ENCODE assay signal across 8 cellular contexts in genomic region chr5:31232273-31232888, GRCh38. TPM values are rescaled to one million over a fixed set of nuclear protein-coding genes. Genes with fewer than 3 reads are reported as not detected.
DNase-seq lines count a peak whose midpoint lies in the region; ATAC-seq and TF ChIP-seq lines count a peak whose summit lies in the region.

No MANE protein-coding gene starts in this region.

- H3K36me3 ChIP-seq in GM06990 (ENCODE audit: control insufficient read depth, insufficient read depth, low read length): no peaks in the 10 kb centered on the region
- H3K36me3 ChIP-seq in Karpas-422 (ENCODE audit: insufficient read depth, low read length): no peaks in the 10 kb centered on the region
- H3K36me3 ChIP-seq in suprapubic skin: no peaks in the 10 kb centered on the region

- WGBS in suprapubic skin: 3% methylated on average over 4 of the region's 4 CpGs

- H3K27me3 ChIP-seq in GM06990 (replicated peaks; ENCODE audit: control insufficient read depth, insufficient read depth, low read length): no peaks in the 10 kb centered on the region
- H3K27me3 ChIP-seq in Karpas-422 (ENCODE audit: low read length): no peaks in the 10 kb centered on the region
- H3K27me3 ChIP-seq in suprapubic skin: no peaks in the 10 kb centered on the region

- H3K9me3 ChIP-seq in Karpas-422 (ENCODE audit: low read length) (no peaks in the 10 kb centered on the region), suprapubic skin (no peaks in the 10 kb centered on the region)

- TF ChIP-seq CTCF in GM06990 (IDR thresholded peaks at IDR 0.05; ENCODE audit: insufficient read depth, low read length, poor library complexity, severe bottlenecking) (peak; percentile 70), omental fat pad (IDR thresholded peaks at IDR 0.05) (no peak), suprapubic skin (IDR thresholded peaks at IDR 0.05) (peak in 1 of 2 donors; percentile 40)

- H3K4me2 ChIP-seq in Karpas-422 (ENCODE audit: low read depth, low read length, poor library complexity, severe bottlenecking): no peak overlapping the region

- H3K4me1 ChIP-seq in Karpas-422 (ENCODE audit: low read length): no peaks in the 10 kb centered on the region
- H3K4me1 ChIP-seq in suprapubic skin: no peaks in the 10 kb centered on the region

- no peak for DNase-seq in GM06990 (ENCODE audit: extremely low read depth, insufficient read length)
- peak; percentile 85 for DNase-seq in Karpas-422
- peak; percentile 42 for DNase-seq in RPMI8226
- peak; percentile 49 for DNase-seq in fibroblast of gingiva (ENCODE audit: low read depth)
- no peak for DNase-seq in omental fat pad (ENCODE audit: low spot score)
- no peak for DNase-seq in activated naive CD4-positive, alpha-beta T cell treated with Interleukin-2 at 50 U/mL for 16 hours
- no peak for DNase-seq in suprapubic skin (ENCODE audit: low spot score in 2 of 2)

- ATAC-seq in GM21786 (IDR thresholded peaks at IDR 0.05; ENCODE audit: unreplicated experiment) (peak; percentile 83), omental fat pad (ENCODE audit: low FRiP score) (peak; percentile 83)

- no peaks in the 10 kb centered on the region for H3K9me2 ChIP-seq in Karpas-422 (replicated peaks; ENCODE audit: insufficient read depth, low read length)

- no peak for TF ChIP-seq POLR2A in suprapubic skin (IDR thresholded peaks at IDR 0.05)

- H3K9ac ChIP-seq in Karpas-422 (ENCODE audit: low read length): no peak overlapping the region

- H2AFZ ChIP-seq in Karpas-422 (ENCODE audit: low read length): no peak overlapping the region

- H4K20me1 ChIP-seq in Karpas-422 (ENCODE audit: insufficient read depth, low read depth, low read length): no peaks in the 10 kb centered on the region

- H3K79me2 ChIP-seq in Karpas-422 (ENCODE audit: low read length): no peaks in the 10 kb centered on the region

- no peak for TF ChIP-seq EP300 in suprapubic skin (IDR thresholded peaks at IDR 0.05)

- H3K4me3 ChIP-seq in GM06990 (replicated peaks; ENCODE audit: low read depth, low read length) (no peak overlapping the region), Karpas-422 (ENCODE audit: low read length) (no peak overlapping the region), suprapubic skin (no peak overlapping the region)

- no peak overlapping the region for H3K27ac ChIP-seq in Karpas-422 (ENCODE audit: low read length)
- no peak overlapping the region for H3K27ac ChIP-seq in suprapubic skin

RNA-seq across cellular contexts. Expression of gene CDH6, which starts 38.9 kb away (rescaled TPM):
- not detected in 2 replicates for total RNA-seq in Karpas-422 (2014; rRNA removed; shearing (Covaris generic); ENCODE audit: low replicate concordance)
- 10 to 100 TPM in 2 of 4 donors, 1 to 10 TPM in 2; 7.0 to 34.7 (median 18.0) TPM for total RNA-seq in omental fat pad
- total RNA-seq in suprapubic skin: 1 to 10 TPM in 1 of 4 donors, under 1 TPM in 3; 0.36 to 1.8 (median 0.75) TPM

Comparison
In these comparisons a context has a peak if more than half of its experiments do, and no peak if none do; other contexts are left out.
1. DNase-seq: peak in Karpas-422 (single experiment), RPMI8226 (single experiment) and fibroblast of gingiva (single experiment); none in GM06990 (single experiment), omental fat pad (single experiment), activated naive CD4-positive, alpha-beta T cell treated with Interleukin-2 at 50 U/mL for 16 hours (single experiment) and suprapubic skin (0 of 2).